Comparison of ENCODE assay signal across 11 cellular contexts in the genomic region with DNA sequence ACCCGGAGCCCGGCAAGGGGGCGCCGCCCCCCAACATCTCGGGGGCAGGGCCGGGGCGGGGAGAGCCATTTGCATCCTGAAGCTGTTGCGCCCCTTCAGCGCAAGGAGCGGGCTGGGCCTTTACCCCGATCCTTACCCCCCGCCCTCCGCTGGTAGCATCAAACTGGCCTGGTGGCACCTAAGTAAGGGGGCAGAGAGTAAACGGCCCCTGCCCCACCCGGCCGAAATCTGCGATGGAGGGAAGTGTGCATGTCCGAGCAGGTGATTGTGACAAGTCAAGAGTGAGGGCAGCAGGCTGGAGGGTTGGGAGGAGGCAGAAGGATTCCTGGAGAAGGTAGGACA.
DNase-seq lines count a peak whose midpoint lies in the region; ATAC-seq and TF ChIP-seq lines count a peak whose summit lies in the region.
"Had no signal": no experiment of that assay in that cellular context is flagged by ENCODE, and none has a peak within 500 bp of the region (broad histone marks: within the 10 kb centered on the region; RNA-seq: fewer than 3 reads in every experiment).

No MANE protein-coding gene starts in this region.

- TF ChIP-seq CTCF in endodermal cell (conservative IDR thresholded peaks at IDR 0.05) (no peak), tibial artery (IDR thresholded peaks at IDR 0.05) (no peak)

- H3K27me3 Mint-ChIP-seq in activated naive CD8-positive, alpha-beta T cell: peaks cover 43% of the 10 kb centered on the region
- peaks cover 74% of the 10 kb centered on the region for H3K27me3 Mint-ChIP-seq in activated naive CD8-positive, alpha-beta T cell treated with anti-CD3 and anti-CD28 coated beads, Interleukin-2, amount 50 U/mL, for 24 hours
- H3K27me3 Mint-ChIP-seq in endodermal cell (ENCODE audit: insufficient read depth) (peaks cover 56% of the 10 kb centered on the region), naive B cell (peaks cover 63 to 80% (median 67%) of the 10 kb centered on the region in 3 donors)

- peaks cover 9% of the 10 kb centered on the region for H3K4me1 Mint-ChIP-seq in activated naive CD8-positive, alpha-beta T cell (ENCODE audit: low read depth)
- peaks cover 27% of the 10 kb centered on the region for H3K4me1 Mint-ChIP-seq in activated naive CD8-positive, alpha-beta T cell treated with anti-CD3 and anti-CD28 coated beads, Interleukin-2, amount 50 U/mL, for 24 hours
- peaks cover 19% of the 10 kb centered on the region for H3K4me1 Mint-ChIP-seq in endodermal cell
- H3K4me1 Mint-ChIP-seq in naive B cell: peaks cover 9 to 16% (median 13%) of the 10 kb centered on the region in 3 donors

- no peak overlapping the region for H3K9ac ChIP-seq in endodermal cell (ENCODE audit: extremely low read depth, low read length, poor library complexity, severe bottlenecking)

- no peaks in the 10 kb centered on the region for H3K36me3 ChIP-seq in endodermal cell (ENCODE audit: control insufficient read depth, insufficient read depth, low read length)
- no peaks in the 10 kb centered on the region for H3K36me3 ChIP-seq in tibial artery
- H3K36me3 ChIP-seq: adrenal gland had no signal

- H3K36me3 Mint-ChIP-seq in activated naive CD8-positive, alpha-beta T cell: peaks cover 7% of the 10 kb centered on the region
- H3K36me3 Mint-ChIP-seq in activated naive CD8-positive, alpha-beta T cell treated with anti-CD3 and anti-CD28 coated beads, Interleukin-2, amount 50 U/mL, for 24 hours (ENCODE audit: low read depth): peaks cover 2% of the 10 kb centered on the region
- no peaks in the 10 kb centered on the region for H3K36me3 Mint-ChIP-seq in endodermal cell (ENCODE audit: low read depth)
- H3K36me3 Mint-ChIP-seq in naive B cell: peaks cover 4 to 10% of the 10 kb centered on the region in 2 donors

- H3K9me3 ChIP-seq in endodermal cell (ENCODE audit: control insufficient read depth, low read length) (no peaks in the 10 kb centered on the region), tibial artery (no peaks in the 10 kb centered on the region)
- H3K9me3 ChIP-seq: adrenal gland had no signal

- H3K27ac ChIP-seq in endodermal cell (ENCODE audit: low read depth, low read length) (no peak overlapping the region), tibial artery (peak overlapping the region in 1 of 2 donors; percentile 19)
- H3K27ac ChIP-seq: adrenal gland had no signal

- H3K27me3 ChIP-seq in endodermal cell (ENCODE audit: control insufficient read depth, insufficient read depth, low read length, poor library complexity, severe bottlenecking) (peaks cover 86% of the 10 kb centered on the region), tibial artery (no peaks in the 10 kb centered on the region)

- intact Hi-C loops in tibial artery (cut with DNase I; ENCODE audit: low total_unique reads): no loop called here

- no peak overlapping the region for H3K27ac Mint-ChIP-seq in activated naive CD8-positive, alpha-beta T cell
- H3K27ac Mint-ChIP-seq in activated naive CD8-positive, alpha-beta T cell treated with anti-CD3 and anti-CD28 coated beads, Interleukin-2, amount 50 U/mL, for 24 hours: no peak overlapping the region
- H3K27ac Mint-ChIP-seq in endodermal cell (no peak overlapping the region), naive B cell (no peak overlapping the region)

- no peaks in the 10 kb centered on the region for H3K9me3 Mint-ChIP-seq in activated naive CD8-positive, alpha-beta T cell (ENCODE audit: low read depth)
- no peaks in the 10 kb centered on the region for H3K9me3 Mint-ChIP-seq in activated naive CD8-positive, alpha-beta T cell treated with anti-CD3 and anti-CD28 coated beads, Interleukin-2, amount 50 U/mL, for 24 hours
- H3K9me3 Mint-ChIP-seq in endodermal cell (peaks cover 1% of the 10 kb centered on the region), naive B cell (peaks cover 0 to 2% (median 0%) of the 10 kb centered on the region in 7 donors)

- peak overlapping the region; percentile 62 for H3K4me3 Mint-ChIP-seq in activated naive CD8-positive, alpha-beta T cell
- H3K4me3 Mint-ChIP-seq in activated naive CD8-positive, alpha-beta T cell treated with anti-CD3 and anti-CD28 coated beads, Interleukin-2, amount 50 U/mL, for 24 hours: no peak overlapping the region
- H3K4me3 Mint-ChIP-seq in endodermal cell: peak overlapping the region; percentile 52
- H3K4me3 Mint-ChIP-seq in naive B cell: peak overlapping the region; percentile 42 to 96 (median 66)

- H3K4me1 ChIP-seq in endodermal cell (ENCODE audit: control insufficient read depth, insufficient read depth, low read length) (no peaks in the 10 kb centered on the region), tibial artery (peaks cover 0 to 13% (median 5%) of the 10 kb centered on the region in 4 donors)

- WGBS in endodermal cell (ENCODE audit: insufficient coverage in 1 of 2, insufficient read length in 1 of 2), 2 experiments: 43 to 64% methylated on average over 12 to 18 of the region's 18 CpGs

- ATAC-seq in activated naive CD8-positive, alpha-beta T cell treated with anti-CD3 and anti-CD28 coated beads, Interleukin-2, amount 50 U/mL, for 24 hours: no peak
- no peak for ATAC-seq in naive B cell (ENCODE audit: low read depth in 2 of 2)

- DNase-seq in activated naive CD8-positive, alpha-beta T cell treated with anti-CD3 and anti-CD28 coated beads, Interleukin-2, amount 50 U/mL, for 24 hours: no peak
- DNase-seq in endodermal cell: peak; percentile 64
- DNase-seq in naive B cell: no peak
- no peak for DNase-seq in tibial artery
- no peak for DNase-seq in activated effector memory CD4-positive, alpha-beta T cell treated with Interleukin-2 at 50 U/mL for 16 hours
- DNase-seq in occipital lobe (lab: John Stamatoyannopoulos, UW): no peak
- no peak for DNase-seq in stimulated activated CD4-positive, alpha-beta T cell treated with anti-CD3 and anti-CD28 coated beads, Interleukin-4, amount 100 ng/mL, for 4 hours
- DNase-seq: activated CD4-positive, CD25-positive, alpha-beta regulatory T cell; stimulated activated CD4-positive, alpha-beta T cell treated with anti-CD3 and anti-CD28 coated beads, Interleukin-15, amount 100 ng/mL, for 24 hours had no signal

- H3K4me3 ChIP-seq in endodermal cell (ENCODE audit: low read length) (peak overlapping the region; percentile 72), tibial artery (peak overlapping the region; percentile 46 to 58)
